ENCODE assay signal across 14 cellular contexts in the genomic region with DNA sequence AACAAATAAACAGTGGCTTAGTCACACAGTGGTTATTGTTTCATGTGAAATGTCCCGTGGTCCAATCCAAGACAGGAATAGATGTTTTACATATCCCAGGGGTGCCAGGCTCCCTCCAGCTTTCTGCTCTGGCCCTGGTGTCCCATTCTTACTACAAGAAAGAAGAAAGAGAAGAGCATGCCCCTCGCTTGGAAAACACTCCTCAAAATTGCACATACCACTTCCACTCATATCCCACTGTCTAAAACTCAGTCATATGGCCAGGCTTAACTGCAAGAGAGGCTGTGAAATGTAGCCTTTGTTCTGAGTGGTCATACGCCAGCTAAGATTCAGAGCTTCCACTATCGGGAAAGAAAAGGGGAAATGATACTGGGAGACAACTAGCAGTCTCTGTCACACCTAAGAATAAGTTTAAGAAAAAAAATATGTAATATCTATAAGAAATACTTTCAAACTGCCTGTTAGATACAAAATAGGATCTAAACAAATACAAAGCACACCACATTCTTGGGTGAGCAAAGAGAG.
DNase-seq lines count a peak whose midpoint lies in the region; ATAC-seq and TF ChIP-seq lines count a peak whose summit lies in the region.
"Had no signal": no experiment of that assay in that cellular context is flagged by ENCODE, and none has a peak within 500 bp of the region (broad histone marks: within the 10 kb centered on the region; RNA-seq: fewer than 3 reads in every experiment).

No MANE protein-coding gene starts in this region.

- H3K4me2 ChIP-seq in neural progenitor cell, result no peak overlapping the region
- H3K4me2 ChIP-seq: KMS-11 had no signal

- ATAC-seq in GM18502 (IDR thresholded peaks at IDR 0.05; ENCODE audit: poor library complexity, unreplicated experiment), result peak; percentile 92
- peak; percentile 63 for ATAC-seq in GM21447 (IDR thresholded peaks at IDR 0.05; ENCODE audit: unreplicated experiment)
- peak; percentile 94 for ATAC-seq in HG03103 (IDR thresholded peaks at IDR 0.05; ENCODE audit: low read depth, unreplicated experiment)
- ATAC-seq in WTC11, result no peak
- ATAC-seq in Right ventricle myocardium superior (ENCODE audit: poor library complexity), result no peak

- no peak overlapping the region for H3K27ac ChIP-seq in neural progenitor cell
- H3K27ac ChIP-seq: KMS-11, suprapubic skin had no signal

- H3K27ac Mint-ChIP-seq in WTC11 (peak overlapping the region; percentile 65; the same call in 1 of the 2 replicates), neural progenitor cell (no peak overlapping the region)
- no peak overlapping the region for H3K27ac Mint-ChIP-seq in activated naive CD8-positive, alpha-beta T cell treated with anti-CD3 and anti-CD28 coated beads for 36 hours

- no peaks in the 10 kb centered on the region for H3K9me3 ChIP-seq in neural progenitor cell (ENCODE audit: low read depth)
- H3K9me3 ChIP-seq: suprapubic skin had no signal

- CTCF ChIA-PET in WTC11 (lab: Charles Lee), result interaction anchor here (1.6 kb wide), 1 partner anchor 16 kb away, joined by 11 read pairs; no protein-coding TSS in a partner anchor

- no peak overlapping the region for H3K4me3 ChIP-seq in neural progenitor cell
- H3K4me3 ChIP-seq: suprapubic skin had no signal

- no peaks in the 10 kb centered on the region for H3K79me2 ChIP-seq in neural progenitor cell (ENCODE audit: low read depth)

- H4K20me1 ChIP-seq in neural progenitor cell (ENCODE audit: low read depth), result no peaks in the 10 kb centered on the region

- DNase-seq in WTC11 (ENCODE audit: low spot score) (no peak), neural progenitor cell (ENCODE audit: low spot score) (no peak), NCI-H187 (lab: John Stamatoyannopoulos, UW) (no peak), Right ventricle myocardium superior (no peak)
- DNase-seq in activated naive CD8-positive, alpha-beta T cell treated with anti-CD3 and anti-CD28 coated beads for 36 hours, result no peak
- DNase-seq: DMS153, NCI-H345 had no signal

- H3F3A ChIP-seq in neural progenitor cell (ENCODE audit: low read depth), result no peaks in the 10 kb centered on the region

- no peaks in the 10 kb centered on the region; the same call in 1 of the 2 replicates for H3K27me3 Mint-ChIP-seq in WTC11 (ENCODE audit: low read depth)
- peaks cover 4% of the 10 kb centered on the region for H3K27me3 Mint-ChIP-seq in neural progenitor cell (ENCODE audit: insufficient read depth, low read depth)
- no peaks in the 10 kb centered on the region for H3K27me3 Mint-ChIP-seq in activated naive CD8-positive, alpha-beta T cell treated with anti-CD3 and anti-CD28 coated beads for 36 hours
- H3K27me3 Mint-ChIP-seq: brain had no signal

- H3K9ac ChIP-seq in neural progenitor cell, result no peak overlapping the region
- H3K9ac ChIP-seq: KMS-11 had no signal

- peaks cover 4% of the 10 kb centered on the region for H3K9me3 Mint-ChIP-seq in WTC11
- H3K9me3 Mint-ChIP-seq in neural progenitor cell, result peaks cover 3% of the 10 kb centered on the region
- H3K9me3 Mint-ChIP-seq in activated naive CD8-positive, alpha-beta T cell treated with anti-CD3 and anti-CD28 coated beads for 36 hours, result no peaks in the 10 kb centered on the region

- H2AFZ ChIP-seq in neural progenitor cell (replicated peaks), result no peak overlapping the region

- TF ChIP-seq CTCF in WTC11 (IDR thresholded peaks at IDR 0.05) (no peak), neural progenitor cell (IDR thresholded peaks at IDR 0.05) (no peak)

- H3K4me3 Mint-ChIP-seq in WTC11 (no peak overlapping the region), neural progenitor cell (no peak overlapping the region)
- no peak overlapping the region for H3K4me3 Mint-ChIP-seq in activated naive CD8-positive, alpha-beta T cell treated with anti-CD3 and anti-CD28 coated beads for 36 hours
- H3K4me3 Mint-ChIP-seq: brain, mesothelial cell of epicardium had no signal

- intact Hi-C loops in Right ventricle myocardium superior (cut with DNase I), result no loop called here

- POLR2A ChIA-PET in WTC11 (lab: Charles Lee), result no interaction called here

- H3K36me3 Mint-ChIP-seq in WTC11 (peaks cover 3% of the 10 kb centered on the region; the same call in 1 of the 2 replicates), neural progenitor cell (no peaks in the 10 kb centered on the region)
- H3K36me3 Mint-ChIP-seq in activated naive CD8-positive, alpha-beta T cell treated with anti-CD3 and anti-CD28 coated beads for 36 hours, result no peaks in the 10 kb centered on the region
- H3K36me3 Mint-ChIP-seq: brain had no signal

- peaks cover 10% of the 10 kb centered on the region; the same call in 1 of the 2 replicates for H3K4me1 Mint-ChIP-seq in WTC11
- H3K4me1 Mint-ChIP-seq in neural progenitor cell, result no peaks in the 10 kb centered on the region
- no peaks in the 10 kb centered on the region for H3K4me1 Mint-ChIP-seq in activated naive CD8-positive, alpha-beta T cell treated with anti-CD3 and anti-CD28 coated beads for 36 hours

- no peaks in the 10 kb centered on the region for H3K27me3 ChIP-seq in neural progenitor cell
- H3K27me3 ChIP-seq: suprapubic skin had no signal

- peaks cover 11% of the 10 kb centered on the region for H3K4me1 ChIP-seq in neural progenitor cell
- H3K4me1 ChIP-seq: suprapubic skin had no signal

- no peaks in the 10 kb centered on the region for H3K36me3 ChIP-seq in neural progenitor cell
- H3K36me3 ChIP-seq: suprapubic skin had no signal

TF ChIP-seq in WTC11, 78 proteins besides CTCF, POLR2A, EP300 and RAD21 (continues in another document):
- no peak for TF ChIP-seq ZNF138 (CRISPR knock-in tag; conservative IDR thresholded peaks at IDR 0.05)
- TF ChIP-seq HMGA2 (CRISPR knock-in tag; IDR thresholded peaks at IDR 0.05), result no peak
- TF ChIP-seq, protein P1, sequence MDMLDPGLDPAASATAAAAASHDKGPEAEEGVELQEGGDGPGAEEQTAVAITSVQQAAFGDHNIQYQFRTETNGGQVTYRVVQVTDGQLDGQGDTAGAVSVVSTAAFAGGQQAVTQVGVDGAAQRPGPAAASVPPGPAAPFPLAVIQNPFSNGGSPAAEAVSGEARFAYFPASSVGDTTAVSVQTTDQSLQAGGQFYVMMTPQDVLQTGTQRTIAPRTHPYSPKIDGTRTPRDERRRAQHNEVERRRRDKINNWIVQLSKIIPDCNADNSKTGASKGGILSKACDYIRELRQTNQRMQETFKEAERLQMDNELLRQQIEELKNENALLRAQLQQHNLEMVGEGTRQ (CRISPR knock-in tag; IDR thresholded peaks at IDR 0.05), result no peak
- no peak for TF ChIP-seq RELA (CRISPR knock-in tag; IDR thresholded peaks at IDR 0.05; ENCODE audit: borderline replicate concordance)
- TF ChIP-seq, protein P2, sequence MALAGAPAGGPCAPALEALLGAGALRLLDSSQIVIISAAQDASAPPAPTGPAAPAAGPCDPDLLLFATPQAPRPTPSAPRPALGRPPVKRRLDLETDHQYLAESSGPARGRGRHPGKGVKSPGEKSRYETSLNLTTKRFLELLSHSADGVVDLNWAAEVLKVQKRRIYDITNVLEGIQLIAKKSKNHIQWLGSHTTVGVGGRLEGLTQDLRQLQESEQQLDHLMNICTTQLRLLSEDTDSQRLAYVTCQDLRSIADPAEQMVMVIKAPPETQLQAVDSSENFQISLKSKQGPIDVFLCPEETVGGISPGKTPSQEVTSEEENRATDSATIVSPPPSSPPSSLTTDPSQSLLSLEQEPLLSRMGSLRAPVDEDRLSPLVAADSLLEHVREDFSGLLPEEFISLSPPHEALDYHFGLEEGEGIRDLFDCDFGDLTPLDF (CRISPR knock-in tag; IDR thresholded peaks at IDR 0.05), result no peak
- no peak for TF ChIP-seq TEAD1 (CRISPR knock-in tag; IDR thresholded peaks at IDR 0.05)
- TF ChIP-seq JUN (CRISPR knock-in tag; IDR thresholded peaks at IDR 0.05), result no peak
- TF ChIP-seq, protein P3, sequence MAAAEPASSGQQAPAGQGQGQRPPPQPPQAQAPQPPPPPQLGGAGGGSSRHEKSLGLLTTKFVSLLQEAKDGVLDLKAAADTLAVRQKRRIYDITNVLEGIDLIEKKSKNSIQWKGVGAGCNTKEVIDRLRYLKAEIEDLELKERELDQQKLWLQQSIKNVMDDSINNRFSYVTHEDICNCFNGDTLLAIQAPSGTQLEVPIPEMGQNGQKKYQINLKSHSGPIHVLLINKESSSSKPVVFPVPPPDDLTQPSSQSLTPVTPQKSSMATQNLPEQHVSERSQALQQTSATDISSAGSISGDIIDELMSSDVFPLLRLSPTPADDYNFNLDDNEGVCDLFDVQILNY (CRISPR knock-in tag; IDR thresholded peaks at IDR 0.05), result no peak
- TF ChIP-seq SP1 (CRISPR knock-in tag; conservative IDR thresholded peaks at IDR 0.05), result no peak
- TF ChIP-seq, protein P4, sequence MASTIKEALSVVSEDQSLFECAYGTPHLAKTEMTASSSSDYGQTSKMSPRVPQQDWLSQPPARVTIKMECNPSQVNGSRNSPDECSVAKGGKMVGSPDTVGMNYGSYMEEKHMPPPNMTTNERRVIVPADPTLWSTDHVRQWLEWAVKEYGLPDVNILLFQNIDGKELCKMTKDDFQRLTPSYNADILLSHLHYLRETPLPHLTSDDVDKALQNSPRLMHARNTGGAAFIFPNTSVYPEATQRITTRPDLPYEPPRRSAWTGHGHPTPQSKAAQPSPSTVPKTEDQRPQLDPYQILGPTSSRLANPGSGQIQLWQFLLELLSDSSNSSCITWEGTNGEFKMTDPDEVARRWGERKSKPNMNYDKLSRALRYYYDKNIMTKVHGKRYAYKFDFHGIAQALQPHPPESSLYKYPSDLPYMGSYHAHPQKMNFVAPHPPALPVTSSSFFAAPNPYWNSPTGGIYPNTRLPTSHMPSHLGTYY (CRISPR knock-in tag; IDR thresholded peaks at IDR 0.05), result no peak
- no peak for TF ChIP-seq TP53 (CRISPR knock-in tag; IDR thresholded peaks at IDR 0.05)
- no peak for TF ChIP-seq ZBTB21 (CRISPR knock-in tag; IDR thresholded peaks at IDR 0.05; ENCODE audit: borderline replicate concordance)
- no peak for TF ChIP-seq NR1H2 (CRISPR knock-in tag; IDR thresholded peaks at IDR 0.05)
- TF ChIP-seq, protein P5, sequence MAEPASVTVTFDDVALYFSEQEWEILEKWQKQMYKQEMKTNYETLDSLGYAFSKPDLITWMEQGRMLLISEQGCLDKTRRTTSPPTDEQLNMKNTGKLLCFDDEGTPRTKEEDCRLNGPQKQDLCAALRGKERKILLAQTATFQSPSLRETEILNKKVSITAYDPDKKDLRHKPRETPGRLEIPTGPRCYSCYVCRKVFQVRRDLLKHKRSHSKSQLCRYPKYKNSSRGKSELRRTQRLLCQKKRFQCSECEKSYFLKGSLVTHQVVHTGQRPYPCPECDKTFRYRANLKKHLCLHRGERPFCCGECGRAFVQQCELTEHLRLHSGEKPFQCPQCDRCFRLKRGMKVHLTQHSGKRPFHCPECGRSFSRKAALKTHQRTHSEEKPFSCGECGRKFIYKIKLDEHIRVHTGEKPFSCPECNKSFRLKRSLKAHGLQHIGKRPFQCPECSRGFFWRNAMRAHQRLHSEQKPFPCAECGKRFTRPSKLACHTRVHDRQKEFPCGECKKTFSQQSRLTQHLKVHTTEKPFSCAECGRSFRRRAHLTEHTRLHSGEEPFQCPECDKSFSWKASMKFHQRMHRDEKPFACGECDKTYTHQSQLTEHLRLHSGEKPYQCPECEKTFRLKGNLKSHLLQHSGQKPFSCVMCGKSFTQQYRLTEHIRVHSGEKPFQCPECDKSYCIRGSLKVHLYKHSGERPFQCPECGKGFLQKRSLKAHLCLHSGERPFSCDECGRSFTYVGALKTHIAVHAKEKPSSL (CRISPR knock-in tag; conservative IDR thresholded peaks at IDR 0.05), result no peak

Comparison
In these comparisons a context has a peak if more than half of its experiments do, and no peak if none do; other contexts are left out.
1. ATAC-seq: peak in GM18502 (single experiment), GM21447 (single experiment) and HG03103 (single experiment); none in WTC11 (single experiment) and Right ventricle myocardium superior (single experiment).